Comparison of ENCODE assay signal across 34 cellular contexts in the genomic region with DNA sequence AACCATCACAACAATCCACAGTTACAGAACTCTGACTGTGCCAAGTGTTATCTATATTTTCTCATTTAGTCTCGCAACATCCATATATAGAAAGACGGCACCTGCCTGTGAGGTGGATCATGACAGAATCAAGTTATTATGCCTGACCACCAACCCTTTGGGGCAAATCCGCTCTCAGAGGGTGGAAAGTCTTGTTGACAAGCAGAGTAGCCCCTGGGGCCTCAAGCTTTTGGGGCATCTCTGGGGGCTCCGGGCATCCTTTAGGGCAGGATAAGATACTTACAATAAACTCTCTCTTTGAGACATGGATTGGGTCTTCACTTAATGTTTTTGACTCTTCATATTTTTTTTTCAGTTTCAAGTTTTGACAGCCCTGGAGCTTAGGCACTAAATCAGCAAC.
"Had no signal": no experiment of that assay in that cellular context is flagged by ENCODE, and none has a peak within 500 bp of the region (broad histone marks: within the 10 kb centered on the region; RNA-seq: fewer than 3 reads in every experiment).

No MANE protein-coding gene starts in this region.

- DNase-seq: Karpas-422, Kasumi-1, MG63, MM.1S, MV-4-11, NCI-H1048, NCI-H1092, NCI-H1092 treated with DMSO at 0.1 percent for 48 hours, NCI-H1105, NCI-H1105 treated with DMSO at 0.1 percent for 48 hours, NCI-H1417, NCI-H1417 treated with DMSO at 0.1 percent for 48 hours, NCI-H1436, NCI-H1436 treated with DMSO at 0.1 percent for 48 hours, NCI-H146, NCI-H1694, NCI-H1694 treated with DMSO at 0.1 percent for 48 hours, NCI-H187, NCI-H187 treated with DMSO at 0.1 percent for 48 hours, NCI-H1930, NCI-H2029, NCI-H2029 treated with DMSO at 0.1 percent for 48 hours, NCI-H2081, NCI-H2081 treated with DMSO at 0.1 percent for 48 hours, NCI-H2107, NCI-H2171, NCI-H2171 treated with DMSO at 0.1 percent for 48 hours, NCI-H2227 treated with DMSO at 0.1 percent for 48 hours, NCI-H226, NCI-H345, NCI-H446, NCI-H446 treated with DMSO at 0.1 percent for 48 hours, NCI-H510A had no signal

- H3K36me3 ChIP-seq: MG63 had no signal

- H3K27ac ChIP-seq: KMS-11 had no signal

- H3K4me3 ChIP-seq: MG63 had no signal

- H3K27me3 ChIP-seq: MG63 had no signal

- H3K9me3 ChIP-seq: MG63 had no signal
